Comparison of ENCODE assay signal across 1 cellular context in the genomic region with DNA sequence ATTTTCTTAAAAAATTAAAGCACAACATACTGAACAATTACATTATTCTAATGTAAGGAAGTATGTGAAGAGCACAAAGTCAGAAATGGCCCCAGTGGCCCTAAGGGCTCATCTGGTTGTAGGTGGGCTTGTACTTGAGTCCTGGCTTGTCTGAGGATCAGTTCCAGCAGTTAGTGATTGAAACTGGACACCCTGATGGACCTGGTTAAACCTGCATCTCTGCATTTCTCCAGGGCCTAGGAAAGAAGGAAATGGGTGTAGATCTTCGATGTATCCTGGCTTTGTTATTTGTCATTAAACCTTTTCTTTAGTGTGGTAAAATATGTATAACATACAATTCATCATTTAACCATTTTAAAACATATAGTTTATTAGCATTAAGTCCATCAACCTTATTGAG.
TF ChIP-seq lines count a peak whose summit lies in the region.

No MANE protein-coding gene starts in this region.

TF ChIP-seq in A549, 52 proteins besides CTCF, POLR2A, EP300 and RAD21 (continued from another document):
- no peak for TF ChIP-seq SREBF2 (IDR thresholded peaks at IDR 0.05)
- no peak for TF ChIP-seq EHMT2 (IDR thresholded peaks at IDR 0.05; ENCODE audit: low read depth)
- TF ChIP-seq HDAC2 (IDR thresholded peaks at IDR 0.05): no peak
- no peak for TF ChIP-seq TFCP2L1 (CRISPR knock-in tag; IDR thresholded peaks at IDR 0.05)
- no peak for TF ChIP-seq JUN (IDR thresholded peaks at IDR 0.05)
- TF ChIP-seq, protein P1, sequence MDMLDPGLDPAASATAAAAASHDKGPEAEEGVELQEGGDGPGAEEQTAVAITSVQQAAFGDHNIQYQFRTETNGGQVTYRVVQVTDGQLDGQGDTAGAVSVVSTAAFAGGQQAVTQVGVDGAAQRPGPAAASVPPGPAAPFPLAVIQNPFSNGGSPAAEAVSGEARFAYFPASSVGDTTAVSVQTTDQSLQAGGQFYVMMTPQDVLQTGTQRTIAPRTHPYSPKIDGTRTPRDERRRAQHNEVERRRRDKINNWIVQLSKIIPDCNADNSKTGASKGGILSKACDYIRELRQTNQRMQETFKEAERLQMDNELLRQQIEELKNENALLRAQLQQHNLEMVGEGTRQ (IDR thresholded peaks at IDR 0.05): no peak
- TF ChIP-seq, protein P2, sequence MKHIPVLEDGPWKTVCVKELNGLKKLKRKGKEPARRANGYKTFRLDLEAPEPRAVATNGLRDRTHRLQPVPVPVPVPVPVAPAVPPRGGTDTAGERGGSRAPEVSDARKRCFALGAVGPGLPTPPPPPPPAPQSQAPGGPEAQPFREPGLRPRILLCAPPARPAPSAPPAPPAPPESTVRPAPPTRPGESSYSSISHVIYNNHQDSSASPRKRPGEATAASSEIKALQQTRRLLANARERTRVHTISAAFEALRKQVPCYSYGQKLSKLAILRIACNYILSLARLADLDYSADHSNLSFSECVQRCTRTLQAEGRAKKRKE (CRISPR knock-in tag; IDR thresholded peaks at IDR 0.05; ENCODE audit: low read depth): no peak
- TF ChIP-seq, protein P3, sequence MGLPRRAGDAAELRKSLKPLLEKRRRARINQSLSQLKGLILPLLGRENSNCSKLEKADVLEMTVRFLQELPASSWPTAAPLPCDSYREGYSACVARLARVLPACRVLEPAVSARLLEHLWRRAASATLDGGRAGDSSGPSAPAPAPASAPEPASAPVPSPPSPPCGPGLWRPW (IDR thresholded peaks at IDR 0.05): no peak
- no peak for TF ChIP-seq POLR2AphosphoS2 (conservative IDR thresholded peaks at IDR 0.05; ENCODE audit: low read length)
